In the genomic region with DNA sequence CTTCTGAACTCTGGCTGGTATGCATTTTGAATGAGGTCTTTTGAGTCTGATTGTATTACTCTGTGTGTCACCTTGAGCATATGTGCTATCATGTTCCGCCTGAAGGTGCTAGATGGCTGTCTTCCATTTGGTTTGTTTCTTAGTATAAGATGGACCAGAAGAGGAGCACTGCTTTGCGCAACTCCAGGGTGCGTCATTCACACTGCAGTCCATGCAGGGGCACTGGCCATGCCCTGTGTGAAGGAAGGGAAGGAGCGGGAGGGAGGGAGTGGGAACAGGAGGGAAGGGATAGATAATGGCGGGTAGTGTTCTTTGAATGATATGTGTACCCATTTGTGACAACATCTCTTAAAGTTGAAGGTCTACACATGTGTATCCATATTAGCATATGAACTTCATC, we compare ENCODE assay signal across 22 cellular contexts. TPM values are rescaled to one million over a fixed set of nuclear protein-coding genes. Genes with fewer than 3 reads are reported as not detected.
A peak's percentile ranks its signal among the peaks of the same experiment; 100 is the strongest.
DNase-seq lines count a peak whose midpoint lies in the region; ATAC-seq, FAIRE-seq and TF ChIP-seq lines count a peak whose summit lies in the region.
"Had no signal": no experiment of that assay in that cellular context is flagged by ENCODE, and none has a peak within 500 bp of the region (broad histone marks: within the 10 kb centered on the region; RNA-seq: fewer than 3 reads in every experiment).

No MANE protein-coding gene starts in this region.

- WGBS in H9 (ENCODE audit: extremely low coverage, insufficient read length, low lambda C conversion rate) = no CpG with 5 or more reads among the region's 5 CpGs
- WGBS in H1 (ENCODE audit: extremely low coverage in 1 of 2, insufficient coverage in 1 of 2, insufficient read length in 1 of 2, insufficient replicate concordance in 2 of 2, low coverage in 1 of 2, low lambda C conversion rate in 2 of 2, missing lambda C conversion rate in 1 of 2), 2 experiments = 92% methylated on average over 5 of the region's 5 CpGs; no CpG with 5 or more reads in 1 of the 2 experiments

- H4K91ac ChIP-seq in H9 (ENCODE audit: insufficient read length, low read depth, low read length) = no peak overlapping the region
- H4K91ac ChIP-seq in H1 (replicated peaks; ENCODE audit: insufficient read length, low read length) = peak overlapping the region; percentile 70

- peaks cover 13% of the 10 kb centered on the region for H3K23me2 ChIP-seq in H9 (ENCODE audit: insufficient read length, low read depth, low read length, poor library complexity, severe bottlenecking)
- H3K23me2 ChIP-seq in H1 (ENCODE audit: low read depth, low read length) = peaks cover 16% of the 10 kb centered on the region

- POLR2A ChIA-PET in H1 (lab: Charles Lee; ENCODE audit: partially characterized antibody) = interaction anchor here (31.9 to 52.7 kb wide), 3 partner anchors 4 to 65 kb away, joined by 944 to 1523 read pairs (median 1523); partner anchors contain the start of genes AP1G2, NGDN, THTPA and ZFHX2

- H2AK5ac ChIP-seq in H9 (ENCODE audit: insufficient read length, low read length) (no peak overlapping the region), H1 (ENCODE audit: low read depth, low read length) (peak overlapping the region; percentile 79)

- H3K27me3 ChIP-seq in H9 (ENCODE audit: insufficient read depth, low read length) (no peaks in the 10 kb centered on the region), astrocyte (ENCODE audit: insufficient read depth, low read length) (no peaks in the 10 kb centered on the region), H1 (replicated peaks in 1 of 4; ENCODE audit: control insufficient read depth in 3 of 4, extremely low read depth in 1 of 4, insufficient read depth in 3 of 4, low read length in 3 of 4) (no peaks in the 10 kb centered on the region), upper lobe of right lung (no peaks in the 10 kb centered on the region)

- TF ChIP-seq POLR2A in H1 (IDR thresholded peaks at IDR 0.05; ENCODE audit: control extremely low read depth in 1 of 2, low read depth in 2 of 2, low read length in 2 of 2) = no peak

- CTCF ChIA-PET in H1 (lab: Charles Lee; ENCODE audit: partially characterized antibody) = interaction anchor here (1.1 to 70.5 kb wide), 4 partner anchors 9 to 163 kb away, joined by 3 to 2092 read pairs (median 1314); partner anchors contain the start of genes AP1G2, NGDN, THTPA and ZFHX2

- H3K4me1 ChIP-seq in H9 (ENCODE audit: insufficient read depth, low read length) (peaks cover 50% of the 10 kb centered on the region; the same call in 1 of the 2 replicates), astrocyte (ENCODE audit: insufficient read depth, low read length) (peaks cover 8% of the 10 kb centered on the region), H1 (replicated peaks in 1 of 4; ENCODE audit: control insufficient read depth in 3 of 4, insufficient read depth in 4 of 4, low read length in 3 of 4) (peaks cover 33 to 53% (median 41%) of the 10 kb centered on the region in 4 experiments), upper lobe of right lung (no peaks in the 10 kb centered on the region)

- H3K36me3 Mint-ChIP-seq in H9 (ENCODE audit: insufficient read depth in 1 of 3, low read depth in 3 of 3) = peaks cover 13 to 31% (median 13%) of the 10 kb centered on the region in 3 experiments; a peak in 6 of 7 replicates
- H3K36me3 Mint-ChIP-seq in astrocyte (ENCODE audit: low read depth, unreplicated experiment) = peaks cover 9% of the 10 kb centered on the region
- no peaks in the 10 kb centered on the region for H3K36me3 Mint-ChIP-seq in nephron (ENCODE audit: low read depth)
- H3K36me3 Mint-ChIP-seq: CD4-positive, alpha-beta memory T cell had no signal

- no peak for TF ChIP-seq RAD21 in H1 (IDR thresholded peaks at IDR 0.05 in 1 of 2, conservative IDR thresholded peaks at IDR 0.05 in 1 of 2; ENCODE audit: low read depth in 2 of 2, low read length in 2 of 2)

- no peak overlapping the region for H3K23ac ChIP-seq in H9 (ENCODE audit: insufficient read length, low read depth, low read length)
- H3K23ac ChIP-seq in H1 (ENCODE audit: insufficient read length) = no peak overlapping the region

- H3K9me3 ChIP-seq in H9 (ENCODE audit: control insufficient read depth, low read depth, low read length) (no peaks in the 10 kb centered on the region), astrocyte (ENCODE audit: insufficient read depth, low read depth, low read length) (no peaks in the 10 kb centered on the region), H1 (ENCODE audit: insufficient read depth in 2 of 2, low read depth in 1 of 2, low read length in 1 of 2) (no peaks in the 10 kb centered on the region), upper lobe of right lung (no peaks in the 10 kb centered on the region)

- H3K9ac ChIP-seq in H9 (ENCODE audit: extremely low read depth, insufficient read length, low read length) (no peak overlapping the region), astrocyte (ENCODE audit: low read length) (no peak overlapping the region), H1 (replicated peaks in 1 of 4; ENCODE audit: extremely low read depth in 1 of 4, low read depth in 3 of 4, low read length in 3 of 4) (no peak overlapping the region)
- H3K9ac ChIP-seq: GM23248 had no signal

- in situ Hi-C loops in G401 (cut with HindIII; ENCODE audit: low sequenced_read_pairs) = no loop called here

- H3K27me3 Mint-ChIP-seq in H9 (ENCODE audit: low read depth) = no peaks in the 10 kb centered on the region; the same call in 1 of the 2 replicates
- H3K27me3 Mint-ChIP-seq in astrocyte (ENCODE audit: low read depth, unreplicated experiment) = no peaks in the 10 kb centered on the region
- no peaks in the 10 kb centered on the region for H3K27me3 Mint-ChIP-seq in nephron (ENCODE audit: low read depth)

- H3K4me3 Mint-ChIP-seq in H9 (no peak overlapping the region), astrocyte (ENCODE audit: unreplicated experiment) (peak overlapping the region; percentile 8), nephron (no peak overlapping the region)
- H3K4me3 Mint-ChIP-seq: CD4-positive, alpha-beta memory T cell had no signal

- H2BK5ac ChIP-seq in H9 (ENCODE audit: insufficient read length, low read length) = peak overlapping the region; percentile 23
- peak overlapping the region; percentile 84; the same call in 1 of the 2 replicates for H2BK5ac ChIP-seq in H1 (ENCODE audit: low read depth, low read length)

- peaks cover 2% of the 10 kb centered on the region; the same call in 1 of the 2 replicates for H3K79me2 ChIP-seq in H9 (ENCODE audit: insufficient read depth, low read length)
- H3K79me2 ChIP-seq in astrocyte (ENCODE audit: insufficient read depth, low read length) = no peaks in the 10 kb centered on the region
- H3K79me2 ChIP-seq in H1 (ENCODE audit: control insufficient read depth in 1 of 2, insufficient read depth in 2 of 2, low read length in 2 of 2) = peaks cover 3 to 51% of the 10 kb centered on the region in 2 experiments; a peak in 2 of 4 replicates

- H2BK120ac ChIP-seq in H9 (ENCODE audit: low read depth, low read length, poor library complexity, severe bottlenecking) (no peak overlapping the region), H1 (replicated peaks; ENCODE audit: low read depth, low read length) (no peak overlapping the region)

- H3K79me1 ChIP-seq in H9 (ENCODE audit: insufficient read depth, low read depth, low read length, poor library complexity, severe bottlenecking) (no peaks in the 10 kb centered on the region), H1 (ENCODE audit: low read depth, low read length) (peaks cover 15% of the 10 kb centered on the region)

- H3K4ac ChIP-seq in H9 (ENCODE audit: low read depth, low read length) = no peak overlapping the region
- peak overlapping the region; percentile 37 for H3K4ac ChIP-seq in H1 (replicated peaks; ENCODE audit: insufficient read length, low read depth, low read length)

- H3K18ac ChIP-seq in H9 (ENCODE audit: insufficient read length, low read depth, low read length) = no peak overlapping the region
- no peak overlapping the region for H3K18ac ChIP-seq in H1 (ENCODE audit: extremely low read depth, low read length)

- no peaks in the 10 kb centered on the region for H3K9me3 Mint-ChIP-seq in H9
- H3K9me3 Mint-ChIP-seq in astrocyte (ENCODE audit: unreplicated experiment) = peaks cover 2% of the 10 kb centered on the region
- no peaks in the 10 kb centered on the region for H3K9me3 Mint-ChIP-seq in nephron
- H3K9me3 Mint-ChIP-seq: CD4-positive, alpha-beta memory T cell had no signal

- H2AFZ ChIP-seq in H9 (ENCODE audit: low read length) (no peak overlapping the region), astrocyte (ENCODE audit: low read depth, low read length) (no peak overlapping the region), H1 (ENCODE audit: low read length) (no peak overlapping the region)
- H2AFZ ChIP-seq: GM23248 had no signal

- H3K14ac ChIP-seq in H9 (ENCODE audit: insufficient read depth, low read length) = no peak overlapping the region
- H3K14ac ChIP-seq in H1 (ENCODE audit: insufficient read length) = no peak overlapping the region

- H3K4me1 Mint-ChIP-seq in H9 = peaks cover 34 to 37% of the 10 kb centered on the region in 2 experiments
- H3K4me1 Mint-ChIP-seq in astrocyte (ENCODE audit: low read depth, unreplicated experiment) = peaks cover 35% of the 10 kb centered on the region
- peaks cover 38% of the 10 kb centered on the region for H3K4me1 Mint-ChIP-seq in nephron

- intact Hi-C loops in upper lobe of right lung (cut with DNase I) = no loop called here

- no peak overlapping the region for H4K5ac ChIP-seq in H9 (ENCODE audit: insufficient read length, low read depth, low read length)
- H4K5ac ChIP-seq in H1 (ENCODE audit: insufficient read length, low read depth, low read length) = no peak overlapping the region

- H3K27ac ChIP-seq in H9 (ENCODE audit: insufficient read length, low read depth, low read length) (no peak overlapping the region), astrocyte (ENCODE audit: low read depth, low read length) (no peak overlapping the region), H1 (ENCODE audit: low read depth, low read length) (no peak overlapping the region), upper lobe of right lung (no peak overlapping the region)
- H3K27ac ChIP-seq: GM23248 had no signal

- H3K56ac ChIP-seq in H9 (ENCODE audit: insufficient read length, low read depth, low read length) = no peak overlapping the region
- no peak overlapping the region for H3K56ac ChIP-seq in H1 (replicated peaks; ENCODE audit: insufficient read length, low read depth, low read length)

- no peak overlapping the region for H2BK20ac ChIP-seq in H9 (ENCODE audit: low read depth, low read length, poor library complexity, severe bottlenecking)
- 0 out of 2 replicates have a peak overlapping the region, but pooled peaks have one; percentile 63 for H2BK20ac ChIP-seq in H1 (ENCODE audit: low read length)

- H3K4me2 ChIP-seq in H9 (ENCODE audit: insufficient read depth, insufficient read length, low read length) (no peak overlapping the region), astrocyte (ENCODE audit: low read length) (no peak overlapping the region), H1 (ENCODE audit: insufficient read depth in 1 of 2, low read depth in 2 of 2, low read length in 2 of 2) (no peak overlapping the region)

- H4K20me1 ChIP-seq in H9 (ENCODE audit: control insufficient read depth, insufficient read depth, insufficient read length) (no peaks in the 10 kb centered on the region), astrocyte (ENCODE audit: insufficient read depth, low read length) (no peaks in the 10 kb centered on the region), H1 (replicated peaks in 1 of 2; ENCODE audit: control insufficient read depth in 1 of 2, insufficient read depth in 2 of 2, low read length in 2 of 2) (no peaks in the 10 kb centered on the region)

- ATAC-seq in GM19324 (IDR thresholded peaks at IDR 0.05; ENCODE audit: low FRiP score, unreplicated experiment) (no peak), upper lobe of right lung (no peak)

- H3K4me3 ChIP-seq in astrocyte (ENCODE audit: insufficient read depth, low read depth, low read length) (no peak overlapping the region), H1 (ENCODE audit: extremely low read depth in 1 of 4, insufficient read depth in 2 of 4, low read depth in 3 of 4, low read length in 4 of 4) (no peak overlapping the region), upper lobe of right lung (no peak overlapping the region)
- H3K4me3 ChIP-seq: GM23248 had no signal

- TF ChIP-seq EP300 in H1 (IDR thresholded peaks at IDR 0.05; ENCODE audit: borderline replicate concordance in 1 of 2, low read depth in 2 of 2, low read length in 2 of 2) = no peak

- H3K27ac Mint-ChIP-seq in H9 = peak overlapping the region; percentile 16 to 76 (median 29); a peak in 4 of 7 replicates
- no peak overlapping the region for H3K27ac Mint-ChIP-seq in astrocyte (ENCODE audit: unreplicated experiment)
- H3K27ac Mint-ChIP-seq in nephron = peak overlapping the region in 2 of 3 experiments; percentile 56 to 90
- H3K27ac Mint-ChIP-seq: CD4-positive, alpha-beta memory T cell had no signal

- no peaks in the 10 kb centered on the region for H3K36me3 ChIP-seq in astrocyte (ENCODE audit: insufficient read depth, low read length)
- peaks cover 0 to 16% (median 3%) of the 10 kb centered on the region in 4 experiments; a peak in 4 of 8 replicates for H3K36me3 ChIP-seq in H1 (ENCODE audit: control insufficient read depth in 2 of 4, insufficient read depth in 4 of 4, low read length in 3 of 4)
- H3K36me3 ChIP-seq in upper lobe of right lung = no peaks in the 10 kb centered on the region

- TF ChIP-seq CTCF in H9 (conservative IDR thresholded peaks at IDR 0.05) (no peak), astrocyte (IDR thresholded peaks at IDR 0.05; ENCODE audit: insufficient read depth, low read depth, low read length) (no peak), H1 (IDR thresholded peaks at IDR 0.05; ENCODE audit: control extremely low read depth in 1 of 3, insufficient read depth in 1 of 3, low read depth in 1 of 3, low read length in 3 of 3) (no peak), nephron (IDR thresholded peaks at IDR 0.05; ENCODE audit: unreplicated experiment in 3 of 3) (no peak), upper lobe of right lung (IDR thresholded peaks at IDR 0.05) (no peak)

- H4K8ac ChIP-seq in H9 (replicated peaks; ENCODE audit: insufficient read length, low read depth, low read length) (no peak overlapping the region), H1 (ENCODE audit: extremely low read depth, insufficient read depth, low read length) (no peak overlapping the region)

- H2BK15ac ChIP-seq in H9 (ENCODE audit: low read depth, low read length) (no peak overlapping the region), H1 (ENCODE audit: low read length) (no peak overlapping the region; the same call in 1 of the 2 replicates)

- no peak overlapping the region for H3T11ph ChIP-seq in H9 (ENCODE audit: low read length)

- no peak for FAIRE-seq in astrocyte (lab: Jason Lieb, UNC)
- no peak for FAIRE-seq in H1 (lab: Jason Lieb, UNC)
- FAIRE-seq: G401.6, GM12892, H54 had no signal

- no peak for DNase-seq in H9
- no peak for DNase-seq in astrocyte (ENCODE audit: low read depth)
- DNase-seq in H1 (ENCODE audit: low read depth in 1 of 2, low spot score in 2 of 2) = no peak
- no peak for DNase-seq in NCI-H1436 treated with DMSO at 0.1 percent for 48 hours (lab: John Stamatoyannopoulos, UW)
- DNase-seq in upper lobe of right lung = no peak
- no peak for DNase-seq in G401 (ENCODE audit: low spot score)
- DNase-seq: C1 segment of cervical spinal cord; Calu3; CD4-positive, alpha-beta memory T cell; COR-L47; DMS53; DMS79 treated with DMSO at 0.1 percent for 48 hours; GM23248; HCEC 1CT had no signal

- H2BK12ac ChIP-seq in H9 (ENCODE audit: insufficient read length, low read depth, low read length) (peak overlapping the region; percentile 25), H1 (ENCODE audit: low read depth, low read length) (peak overlapping the region; percentile 64; the same call in 1 of the 2 replicates)

RNA-seq across cellular contexts. Expression of gene ZFHX2, which starts 8.2 kb away (rescaled TPM):
- total RNA-seq in H9 (2021) (19.2 and 19.4 TPM in 2 replicates), astrocyte (27.3 TPM in 2 replicates), upper lobe of right lung (2.3 TPM)
- total RNA-seq in H1 (2021; fragmentation: NEBNext Ultra II Directional; extraction: Animal tissue kit (Norgen Biotek cat#: 25700)) = 27.0 and 28.6 TPM in 2 replicates
- 2.7 and 3.7 TPM in 2 replicates for polyA plus RNA-seq in H1 (2011; rRNA removed)
- 1.7 TPM for polyA plus RNA-seq in H1 (2011; cell fraction: cytosol; rRNA removed)
- 7.3 TPM for polyA plus RNA-seq in H1 (2011; cell fraction: nucleus; rRNA removed)
- 14.7 to 22.4 TPM (median 19.8 TPM) in 4 replicates for polyA plus RNA-seq in H1 (2012, experiment 1 of 2)
- polyA plus RNA-seq in H1 (2012, experiment 2 of 2) = 7.9 TPM
- 13.2 TPM for polyA plus RNA-seq in H1 (2013, experiment 1 of 2)
- polyA plus RNA-seq in H1 (2013, experiment 2 of 2) = 12.1 TPM
- 6.0 and 8.5 TPM in 2 replicates for polyA minus RNA-seq in H1 (2011; rRNA and poly(A)+ RNA removed)
- polyA minus RNA-seq in H1 (2011; cell fraction: cytosol; rRNA and poly(A)+ RNA removed) = 15.5 TPM
- polyA minus RNA-seq in H1 (2011; cell fraction: nucleus; rRNA and poly(A)+ RNA removed) = 13.7 TPM
- under 0.01 and 0.03 TPM in 2 replicates for total RNA-seq in G401 (2014; rRNA removed; shearing (Covaris generic))
- polyA plus RNA-seq: CD4-positive, alpha-beta memory T cell had no signal

RNA-seq across cellular contexts. Expression of gene THTPA, which starts 12.7 kb away (rescaled TPM):
- total RNA-seq in H9 (2021) = 13.4 and 15.6 TPM in 2 replicates
- total RNA-seq in astrocyte = 6.8 and 8.1 TPM in 2 replicates
- total RNA-seq in H1 (2021; fragmentation: NEBNext Ultra II Directional; extraction: Animal tissue kit (Norgen Biotek cat#: 25700)) = 14.8 and 16.6 TPM in 2 replicates
- 19.0 and 23.4 TPM in 2 replicates for polyA plus RNA-seq in H1 (2011; rRNA removed)
- polyA plus RNA-seq in H1 (2011; cell fraction: cytosol; rRNA removed) = 16.2 TPM
- 16.0 TPM for polyA plus RNA-seq in H1 (2011; cell fraction: nucleus; rRNA removed)
- 14.7 to 21.8 TPM (median 19.2 TPM) in 4 replicates for polyA plus RNA-seq in H1 (2012, experiment 1 of 2)
- 25.1 TPM for polyA plus RNA-seq in H1 (2012, experiment 2 of 2)
- 7.0 TPM for polyA plus RNA-seq in H1 (2013, experiment 1 of 2)
- polyA plus RNA-seq in H1 (2013, experiment 2 of 2) = 8.4 TPM
- polyA minus RNA-seq in H1 (2011; rRNA and poly(A)+ RNA removed) = 16.4 and 30.4 TPM in 2 replicates
- 6.2 TPM for polyA minus RNA-seq in H1 (2011; cell fraction: cytosol; rRNA and poly(A)+ RNA removed)
- polyA minus RNA-seq in H1 (2011; cell fraction: nucleus; rRNA and poly(A)+ RNA removed) = 14.0 TPM
- total RNA-seq in upper lobe of right lung = 15.5 TPM
- total RNA-seq in G401 (2014; rRNA removed; shearing (Covaris generic)) = 12.9 and 22.2 TPM in 2 replicates

RNA-seq across cellular contexts. Expression of gene AP1G2, which starts 24.2 kb away (rescaled TPM):
- total RNA-seq in H9 (2021) (107 and 121 TPM in 2 replicates), astrocyte (73.6 and 80.9 TPM in 2 replicates), upper lobe of right lung (128 TPM)
- 70.1 and 70.9 TPM in 2 replicates for total RNA-seq in H1 (2021; fragmentation: NEBNext Ultra II Directional; extraction: Animal tissue kit (Norgen Biotek cat#: 25700))
- polyA plus RNA-seq in H1 (2011; rRNA removed) = 134 and 162 TPM in 2 replicates
- polyA plus RNA-seq in H1 (2011; cell fraction: cytosol; rRNA removed) = 149 TPM
- 1,259 TPM for polyA plus RNA-seq in H1 (2011; cell fraction: nucleus; rRNA removed)
- 88.4 to 117 TPM (median 102 TPM) in 4 replicates for polyA plus RNA-seq in H1 (2012, experiment 1 of 2)
- polyA plus RNA-seq in H1 (2012, experiment 2 of 2) = 65.4 TPM
- 65.1 TPM for polyA plus RNA-seq in H1 (2013, experiment 1 of 2)
- polyA plus RNA-seq in H1 (2013, experiment 2 of 2) = 60.0 TPM
- polyA minus RNA-seq in H1 (2011; rRNA and poly(A)+ RNA removed) = 116 and 124 TPM in 2 replicates
- 57.8 TPM for polyA minus RNA-seq in H1 (2011; cell fraction: cytosol; rRNA and poly(A)+ RNA removed)
- 206 TPM for polyA minus RNA-seq in H1 (2011; cell fraction: nucleus; rRNA and poly(A)+ RNA removed)
- total RNA-seq in G401 (2014; rRNA removed; shearing (Covaris generic)) = 37.0 and 38.9 TPM in 2 replicates

RNA-seq across cellular contexts. Expression of gene JPH4, which starts 35.2 kb away (rescaled TPM):
- total RNA-seq in H9 (2021) (6.7 and 6.8 TPM in 2 replicates), astrocyte (0.87 and 1.1 TPM in 2 replicates), upper lobe of right lung (6.2 TPM)
- 46.4 and 46.7 TPM in 2 replicates for total RNA-seq in H1 (2021; fragmentation: NEBNext Ultra II Directional; extraction: Animal tissue kit (Norgen Biotek cat#: 25700))
- polyA plus RNA-seq in H1 (2011; rRNA removed) = 23.9 and 35.0 TPM in 2 replicates
- 31.2 TPM for polyA plus RNA-seq in H1 (2011; cell fraction: cytosol; rRNA removed)
- 48.6 TPM for polyA plus RNA-seq in H1 (2011; cell fraction: nucleus; rRNA removed)
- 20.3 to 33.0 TPM (median 27.2 TPM) in 4 replicates for polyA plus RNA-seq in H1 (2012, experiment 1 of 2)
- 23.3 TPM for polyA plus RNA-seq in H1 (2012, experiment 2 of 2)
- polyA plus RNA-seq in H1 (2013, experiment 1 of 2) = 23.9 TPM
- 23.3 TPM for polyA plus RNA-seq in H1 (2013, experiment 2 of 2)
- 11.2 and 13.2 TPM in 2 replicates for polyA minus RNA-seq in H1 (2011; rRNA and poly(A)+ RNA removed)
- polyA minus RNA-seq in H1 (2011; cell fraction: cytosol; rRNA and poly(A)+ RNA removed) = 19.1 TPM
- polyA minus RNA-seq in H1 (2011; cell fraction: nucleus; rRNA and poly(A)+ RNA removed) = 24.3 TPM
- total RNA-seq in G401 (2014; rRNA removed; shearing (Covaris generic)) = not detected in 2 replicates
- total RNA-seq: A172; A673; Calu3; CD4-positive, alpha-beta memory T cell; GM23248 had no signal
- polyA plus RNA-seq: BJ, GM23248 had no signal
